ENCODE assay signal across 14 cellular contexts in genomic region chr3:101262393-101263240, GRCh38. TPM values are rescaled to one million over a fixed set of nuclear protein-coding genes. Genes with fewer than 3 reads are reported as not detected.
A peak's percentile ranks its signal among the peaks of the same experiment; 100 is the strongest.
DNase-seq lines count a peak whose midpoint lies in the region; ATAC-seq, FAIRE-seq and TF ChIP-seq lines count a peak whose summit lies in the region.
"Had no signal": no experiment of that assay in that cellular context is flagged by ENCODE, and none has a peak within 500 bp of the region (broad histone marks: within the 10 kb centered on the region; RNA-seq: fewer than 3 reads in every experiment).

No MANE protein-coding gene starts in this region.

- ATAC-seq in GM18519 (IDR thresholded peaks at IDR 0.05; ENCODE audit: low FRiP score, unreplicated experiment) (peak; percentile 68), GM21447 (IDR thresholded peaks at IDR 0.05; ENCODE audit: unreplicated experiment) (peak; percentile 75), HG03066 (IDR thresholded peaks at IDR 0.05; ENCODE audit: low read depth, unreplicated experiment) (peak; percentile 78), omental fat pad (ENCODE audit: low FRiP score) (no peak)
- ATAC-seq: naive thymus-derived CD8-positive, alpha-beta T cell; stimulated activated memory B cell treated with anti-CD40 and anti-IgM and Interleukin-4, amounts not matched to agents 10 μg/mL and 1 μg/mL and 100 μg/mL, for 72 hours had no signal

- peak; percentile 85 for FAIRE-seq in endometrium (lab: Jason Lieb, UNC)

- no peak for TF ChIP-seq CTCF in omental fat pad (IDR thresholded peaks at IDR 0.05)

- no peak for DNase-seq in COLO668 (lab: John Stamatoyannopoulos, UW; ENCODE audit: unreplicated experiment)
- no peak for DNase-seq in T-helper 9 cell
- DNase-seq in germinal center (ENCODE audit: low spot score): no peak
- DNase-seq in omental fat pad (ENCODE audit: low spot score): no peak
- DNase-seq: activated CD4-positive, CD25-positive, alpha-beta regulatory T cell; GM23248; naive thymus-derived CD8-positive, alpha-beta T cell; NCI-H187 treated with DMSO at 0.1 percent for 48 hours had no signal

RNA-seq across cellular contexts. Expression of gene IMPG2, which starts 57.8 kb away (rescaled TPM):
- total RNA-seq in omental fat pad: under 1 TPM; 0.13 to 0.56 (median 0.28) TPM
- total RNA-seq: G401 had no signal
